Comparison of ENCODE assay signal across 8 cellular contexts in genomic region chr19:47610546-47610894, GRCh38. TPM values are rescaled to one million over a fixed set of nuclear protein-coding genes. Genes with fewer than 3 reads are reported as not detected.
A peak's percentile ranks its signal among the peaks of the same experiment; 100 is the strongest.
DNase-seq lines count a peak whose midpoint lies in the region; ATAC-seq and TF ChIP-seq lines count a peak whose summit lies in the region.

No MANE protein-coding gene starts in this region.

- peaks cover 57% of the 10 kb centered on the region for H4K20me1 ChIP-seq in IMR-90 (ENCODE audit: insufficient read depth, low read length)

- H3K9me3 ChIP-seq in IMR-90 (ENCODE audit: control insufficient read depth, insufficient read depth, low read length) (no peaks in the 10 kb centered on the region), muscle layer of colon (ENCODE audit: low read length) (no peaks in the 10 kb centered on the region)

- peaks cover 18% of the 10 kb centered on the region for H3K4me1 ChIP-seq in IMR-90 (ENCODE audit: control insufficient read depth, insufficient read depth, low read length)
- H3K4me1 ChIP-seq in muscle layer of colon (ENCODE audit: insufficient read depth, low read length), result peaks cover 30% of the 10 kb centered on the region

- TF ChIP-seq CTCF in 22Rv1 (IDR thresholded peaks at IDR 0.05) (no peak), IMR-90 (conservative IDR thresholded peaks at IDR 0.05; ENCODE audit: low read depth, low read length) (no peak)

- H2AFZ ChIP-seq in IMR-90 (replicated peaks; ENCODE audit: low read length, poor library complexity), result peak overlapping the region; percentile 90

- H3K36me3 ChIP-seq in IMR-90 (ENCODE audit: control insufficient read depth, insufficient read depth, low read length) (peaks cover 14% of the 10 kb centered on the region), muscle layer of colon (ENCODE audit: insufficient read depth, low read length) (peaks cover 5% of the 10 kb centered on the region)

- H4K5ac ChIP-seq in IMR-90 (ENCODE audit: low read depth, low read length), result no peak overlapping the region

- no peak for TF ChIP-seq POLR2A in IMR-90 (IDR thresholded peaks at IDR 0.05; ENCODE audit: low read depth, low read length)

- no peak overlapping the region for H2BK120ac ChIP-seq in IMR-90 (ENCODE audit: low read depth, low read length)

- DNase-seq in IMR-90, result no peak
- DNase-seq in caudate nucleus (lab: John Stamatoyannopoulos, UW), result no peak
- no peak for DNase-seq in GDM1 (lab: John Stamatoyannopoulos, UW)
- no peak for DNase-seq in AG20443 (ENCODE audit: low spot score)

- H2BK5ac ChIP-seq in IMR-90 (ENCODE audit: low read depth, low read length, poor library complexity, severe bottlenecking), result no peak overlapping the region

- peaks cover 16% of the 10 kb centered on the region for H3K9me1 ChIP-seq in IMR-90 (ENCODE audit: insufficient read depth, low read length)

- intact Hi-C loops in IMR-90 (cut with micrococcal nuclease), result loop anchor here (5.0 kb wide), 1 partner anchor 173 kb away; no protein-coding TSS in a partner anchor

- H3K27ac ChIP-seq in 22Rv1 (peak overlapping the region; percentile 91), IMR-90 (ENCODE audit: insufficient read depth, low read length) (peak overlapping the region; percentile 87), caudate nucleus (ENCODE audit: low read depth, low read length) (peak overlapping the region; percentile 67), muscle layer of colon (ENCODE audit: low read depth, low read length) (peak overlapping the region; percentile 98)

- dilution Hi-C loops in IMR-90 (cut with HindIII; ENCODE audit: low sequenced_read_pairs, unreplicated experiment), result no loop called here

- no peak overlapping the region for H2BK20ac ChIP-seq in IMR-90 (ENCODE audit: low read depth, low read length)

- no peak overlapping the region for H3K56ac ChIP-seq in IMR-90 (ENCODE audit: extremely low read depth, insufficient read depth, low read length)

- peak overlapping the region; percentile 90 for H3K23ac ChIP-seq in IMR-90 (ENCODE audit: low read depth, low read length)

- H3K4me2 ChIP-seq in IMR-90 (ENCODE audit: low read depth, low read length), result peak overlapping the region; percentile 85

- H3K9ac ChIP-seq in IMR-90 (ENCODE audit: low read depth, low read length), result peak overlapping the region; percentile 75
- peak overlapping the region; percentile 80 for H3K9ac ChIP-seq in muscle layer of colon (ENCODE audit: low read length)

- peak overlapping the region; percentile 79 for H2AK9ac ChIP-seq in IMR-90 (replicated peaks; ENCODE audit: low read depth, low read length, poor library complexity)

- H2BK15ac ChIP-seq in IMR-90 (ENCODE audit: low read depth, low read length), result no peak overlapping the region

- H4K91ac ChIP-seq in IMR-90 (ENCODE audit: insufficient read depth, low read depth, low read length), result no peak overlapping the region

- H3K4me3 ChIP-seq in IMR-90 (ENCODE audit: insufficient read depth, low read depth, low read length) (peak overlapping the region; percentile 94), muscle layer of colon (ENCODE audit: low read depth in 1 of 2, low read length in 2 of 2) (peak overlapping the region; percentile 60 to 85)

- no peak overlapping the region; a peak in 1 of 4 replicates for H4K8ac ChIP-seq in IMR-90 (ENCODE audit: low read depth in 2 of 2, low read length in 2 of 2)

- peak overlapping the region; percentile 69 for H2AK5ac ChIP-seq in IMR-90 (ENCODE audit: low read depth, low read length)

- CTCF ChIA-PET in IMR-90 (lab: Yijun Ruan, JAX), result interaction anchor here (0.5 to 0.8 kb wide), 3 partner anchors 36 to 1081 kb away, joined by 3 read pairs; no protein-coding TSS in a partner anchor

- no TSS peak for BruUV-seq in IMR-90 (replicated peaks; lab: Mats Ljungman, UMichigan)

- H3K4ac ChIP-seq in IMR-90 (ENCODE audit: low read depth, low read length), result peak overlapping the region; percentile 20; the same call in 1 of the 2 replicates

- H3K27me3 ChIP-seq in IMR-90 (ENCODE audit: control insufficient read depth, insufficient read depth, low read length) (no peaks in the 10 kb centered on the region), muscle layer of colon (ENCODE audit: control insufficient read depth in 1 of 2, insufficient read depth in 2 of 2, low read length in 2 of 2) (no peaks in the 10 kb centered on the region)

- no peak overlapping the region for H3K18ac ChIP-seq in IMR-90 (ENCODE audit: low read depth, low read length)

- no CpG with 5 or more reads among the region's 2 CpGs for WGBS in IMR-90 (ENCODE audit: extremely low coverage in 2 of 2, insufficient read length in 1 of 2), 2 experiments

- in situ Hi-C loops in IMR-90 (cut with MboI; ENCODE audit: low sequenced_read_pairs), result no loop called here

- ATAC-seq in IMR-90 (ENCODE audit: low read depth), result no peak
- no peak for ATAC-seq in HG03442 (IDR thresholded peaks at IDR 0.05; ENCODE audit: unreplicated experiment)
- ATAC-seq in GM18907 (IDR thresholded peaks at IDR 0.05; ENCODE audit: unreplicated experiment), result no peak

- POLR2A ChIA-PET in IMR-90 (lab: Charles Lee; ENCODE audit: unreplicated experiment), result interaction anchor here (0.6 to 1.1 kb wide), 3 partner anchors 10 to 913 kb away, joined by 4 read pairs; no protein-coding TSS in a partner anchor

- no peak for TF ChIP-seq RAD21 in IMR-90 (IDR thresholded peaks at IDR 0.05; ENCODE audit: low read length)

- H3K79me1 ChIP-seq in IMR-90 (ENCODE audit: low read depth in 1 of 2, low read length in 2 of 2), result peaks cover 20 to 71% of the 10 kb centered on the region in 2 experiments

- peak overlapping the region; percentile 45; the same call in 1 of the 2 replicates for H3K14ac ChIP-seq in IMR-90 (replicated peaks; ENCODE audit: low read depth, low read length)

TF ChIP-seq in IMR-90, 13 proteins besides CTCF, POLR2A, EP300 and RAD21:
- TF ChIP-seq RFX5 (IDR thresholded peaks at IDR 0.05; ENCODE audit: low read depth, low read length) (no peak), ELK1 (IDR thresholded peaks at IDR 0.05; ENCODE audit: borderline replicate concordance, low read depth, low read length) (no peak), SMC3 (IDR thresholded peaks at IDR 0.05; ENCODE audit: low read depth, low read length) (no peak), BHLHE40 (IDR thresholded peaks at IDR 0.05; ENCODE audit: low read depth, low read length) (no peak), CHD1 (IDR thresholded peaks at IDR 0.05; ENCODE audit: low read depth, low read length) (no peak), MXI1 (IDR thresholded peaks at IDR 0.05; ENCODE audit: borderline replicate concordance, low read depth, low read length) (no peak), CEBPB (IDR thresholded peaks at IDR 0.05; ENCODE audit: low read depth, low read length) (no peak), RCOR1 (IDR thresholded peaks at IDR 0.05; ENCODE audit: insufficient replicate concordance, low read length) (no peak), MAZ (IDR thresholded peaks at IDR 0.05; ENCODE audit: borderline replicate concordance, low read depth, low read length) (no peak), USF2 (IDR thresholded peaks at IDR 0.05; ENCODE audit: low read depth, low read length) (no peak), FOS (IDR thresholded peaks at IDR 0.05; ENCODE audit: low read depth, low read length) (no peak), NFE2L2 (IDR thresholded peaks at IDR 0.05; ENCODE audit: low read depth, low read length) (no peak), MAFK (IDR thresholded peaks at IDR 0.05; ENCODE audit: low read depth, low read length) (no peak)

RNA-seq across cellular contexts. Expression of gene BICRA, which starts 1.6 kb away (rescaled TPM):
- total RNA-seq in IMR-90 (2012; rRNA removed), result 1.8 and 3.1 TPM in 2 replicates
- polyA plus RNA-seq in IMR-90 (2012; rRNA removed), result 3.5 and 3.9 TPM in 2 replicates
- polyA plus RNA-seq in IMR-90 (2012; cell fraction: cytosol; rRNA removed), result 3.0 and 4.1 TPM in 2 replicates
- 13.2 and 25.5 TPM in 2 replicates for polyA plus RNA-seq in IMR-90 (2012; cell fraction: nucleus; rRNA removed; ENCODE audit: low replicate concordance)

RNA-seq across cellular contexts. Expression of gene ZNF541, which starts 37.6 kb away (rescaled TPM):
- total RNA-seq in IMR-90 (2012; rRNA removed), result not detected in 2 replicates
- not detected in 2 replicates for polyA plus RNA-seq in IMR-90 (2012; rRNA removed)
- polyA plus RNA-seq in IMR-90 (2012; cell fraction: cytosol; rRNA removed), result 0.01 TPM in 1 of 2 replicates, not detected in the other
- polyA plus RNA-seq in IMR-90 (2012; cell fraction: nucleus; rRNA removed; ENCODE audit: low replicate concordance), result 0.08 and 0.16 TPM in 2 replicates
